ENCODE assay signal across 16 cellular contexts in the genomic region with DNA sequence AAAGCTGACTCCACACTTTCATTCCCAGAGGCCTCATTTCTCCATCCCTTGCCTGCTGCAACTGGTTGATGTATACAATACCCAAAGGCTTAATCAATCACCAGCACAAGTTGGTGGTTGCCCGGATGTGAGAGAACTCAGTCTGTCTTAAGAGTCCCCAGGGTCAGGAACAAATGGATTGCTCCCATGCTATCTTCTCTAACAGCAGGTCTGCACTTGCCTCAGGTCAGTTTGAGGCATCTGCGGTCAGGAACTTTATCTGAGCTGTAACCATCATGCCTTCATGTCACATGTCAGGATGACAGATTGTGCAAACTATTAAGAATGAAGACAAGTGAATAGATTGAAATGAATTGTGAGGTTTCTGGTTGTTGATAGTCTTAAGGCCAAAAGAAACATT. TPM values are rescaled to one million over a fixed set of nuclear protein-coding genes. Genes with fewer than 3 reads are reported as not detected.
DNase-seq lines count a peak whose midpoint lies in the region; ATAC-seq, FAIRE-seq and TF ChIP-seq lines count a peak whose summit lies in the region.
"Had no signal": no experiment of that assay in that cellular context is flagged by ENCODE, and none has a peak within 500 bp of the region (broad histone marks: within the 10 kb centered on the region; RNA-seq: fewer than 3 reads in every experiment).

No MANE protein-coding gene starts in this region.

- TF ChIP-seq CTCF in Panc1 (IDR thresholded peaks at IDR 0.05): no peak
- TF ChIP-seq CTCF in bronchial epithelial cell (IDR thresholded peaks at IDR 0.05; ENCODE audit: insufficient read depth, low read length, severe bottlenecking): no peak

- CTCF ChIA-PET in Panc1 (lab: Charles Lee): no interaction called here

- H3K79me1 ChIP-seq in trophoblast cell (ENCODE audit: low read length): peaks cover 33% of the 10 kb centered on the region

- WGBS in trophoblast cell (ENCODE audit: extremely low coverage, insufficient coverage, insufficient read length): no CpG with 5 or more reads among the region's 2 CpGs

- no TSS peak for BruUV-seq in Panc1 (replicated peaks; lab: Mats Ljungman, UMichigan)

- H4K91ac ChIP-seq in trophoblast cell (ENCODE audit: low read depth, low read length): peak overlapping the region; percentile 94

- no peak for ATAC-seq in Panc1
- no peak for ATAC-seq in sciatic nerve

- peak overlapping the region; percentile 92 for H2BK5ac ChIP-seq in trophoblast cell (ENCODE audit: low read depth, low read length, poor library complexity)

- H3K14ac ChIP-seq in trophoblast cell (ENCODE audit: low read length): no peak overlapping the region

- peak overlapping the region; percentile 86 for H2BK12ac ChIP-seq in trophoblast cell (ENCODE audit: low read length)

- no peaks in the 10 kb centered on the region for H3K9me3 ChIP-seq in Panc1 (ENCODE audit: control insufficient read depth, insufficient read depth, low read depth, low read length)
- H3K9me3 ChIP-seq in trophoblast cell (ENCODE audit: insufficient read depth, low read depth, low read length): no peaks in the 10 kb centered on the region

- no peak overlapping the region for H4K12ac ChIP-seq in trophoblast cell (ENCODE audit: low read depth, low read length)

- peak overlapping the region; percentile 67 for H4K8ac ChIP-seq in trophoblast cell (ENCODE audit: low read depth, low read length)

- intact Hi-C loops in Panc1 (cut with micrococcal nuclease; ENCODE audit: unreplicated experiment): no loop called here
- intact Hi-C loops in sciatic nerve (cut with DNase I): no loop called here

- no peak overlapping the region for H2AK5ac ChIP-seq in trophoblast cell (ENCODE audit: low read length)

- H3K36me3 ChIP-seq in Panc1 (ENCODE audit: control insufficient read depth, insufficient read depth, low read length) (no peaks in the 10 kb centered on the region), bronchial epithelial cell (ENCODE audit: control insufficient read depth, insufficient read depth, low read length) (no peaks in the 10 kb centered on the region), trophoblast cell (ENCODE audit: control insufficient read depth in 1 of 2, insufficient read depth in 2 of 2, low read length in 2 of 2) (no peaks in the 10 kb centered on the region)

- no peak overlapping the region for H3K23ac ChIP-seq in trophoblast cell (ENCODE audit: low read length)

- in situ Hi-C loops in Panc1 (cut with HindIII; ENCODE audit: low pct_unique_long_range_greater_than_20kb, low sequenced_read_pairs): no loop called here

- peak overlapping the region; percentile 95 for H2BK120ac ChIP-seq in trophoblast cell (ENCODE audit: insufficient read depth, low read length, poor library complexity)

- POLR2A ChIA-PET in Panc1 (lab: Charles Lee): no interaction called here

- no peak overlapping the region for H3K4ac ChIP-seq in trophoblast cell (ENCODE audit: low read depth, low read length)

- no peak overlapping the region for H2AFZ ChIP-seq in trophoblast cell (ENCODE audit: insufficient read depth, low read length, poor library complexity)
- H2AFZ ChIP-seq: PC-9 had no signal

- H3K27me3 ChIP-seq in Panc1 (ENCODE audit: control insufficient read depth, insufficient read depth, low read length) (no peaks in the 10 kb centered on the region), bronchial epithelial cell (ENCODE audit: control insufficient read depth, insufficient read depth, low read length) (no peaks in the 10 kb centered on the region), trophoblast cell (ENCODE audit: insufficient read depth, low read length) (no peaks in the 10 kb centered on the region)

- H3K9ac ChIP-seq in trophoblast cell (ENCODE audit: low read length): no peak overlapping the region

- H3K79me2 ChIP-seq in trophoblast cell (ENCODE audit: control insufficient read depth, insufficient read depth, low read length, poor library complexity): peaks cover 4% of the 10 kb centered on the region

- H3K4me1 ChIP-seq in Panc1 (ENCODE audit: control insufficient read depth, insufficient read depth, low read length) (peaks cover 83% of the 10 kb centered on the region), trophoblast cell (ENCODE audit: control insufficient read depth in 1 of 2, insufficient read depth in 2 of 2, low read length in 2 of 2) (peaks cover 22 to 37% of the 10 kb centered on the region in 2 experiments)

- H3K27ac ChIP-seq in Panc1 (ENCODE audit: low read length) (peak overlapping the region; percentile 100), trophoblast cell (ENCODE audit: low read depth, low read length) (peak overlapping the region; percentile 86)
- H3K27ac ChIP-seq: PC-9 had no signal

- DNase-seq in HPDE6-E6E7 (ENCODE audit: extremely low spot score): peak; percentile 28
- DNase-seq in Panc1 (ENCODE audit: low read depth, low spot score): no peak
- DNase-seq in bronchial epithelial cell (ENCODE audit: low read depth): peak; percentile 44
- DNase-seq in trophoblast cell: peak; percentile 59 to 74
- DNase-seq in sciatic nerve (ENCODE audit: low spot score): no peak
- DNase-seq in NCI-H146 treated with DMSO at 0.1 percent for 48 hours (lab: John Stamatoyannopoulos, UW; ENCODE audit: unreplicated experiment): no peak
- no peak for DNase-seq in C1 segment of cervical spinal cord (lab: John Stamatoyannopoulos, UW)
- DNase-seq: CD4-positive, alpha-beta memory T cell; H9; MV-4-11; NCI-H1436; NCI-H226; NCI-H69; PC-9; Right ventricle myocardium superior had no signal

- H3K4me2 ChIP-seq in trophoblast cell (ENCODE audit: low read length): no peak overlapping the region
- H3K4me2 ChIP-seq: PC-9 had no signal

- H3K18ac ChIP-seq in trophoblast cell (ENCODE audit: low read length): no peak overlapping the region

- FAIRE-seq in bronchial epithelial cell (lab: Jason Lieb, UNC): no peak

- H3K4me3 ChIP-seq in Panc1 (ENCODE audit: low read depth in 2 of 2, low read length in 2 of 2) (no peak overlapping the region), bronchial epithelial cell (ENCODE audit: low read depth, low read length) (no peak overlapping the region), trophoblast cell (ENCODE audit: low read depth, low read length) (no peak overlapping the region)
- H3K4me3 ChIP-seq: PC-9 had no signal

RNA-seq across cellular contexts. Expression of a gene that starts 56.1 kb away (rescaled TPM):
- 0.67 TPM for total RNA-seq in Panc1 (2021; ENCODE audit: unreplicated experiment)
- polyA plus RNA-seq in Panc1 (2012; ENCODE audit: insufficient read length): 0.46 TPM
- not detected in 2 replicates for total RNA-seq in bronchial epithelial cell
- polyA plus RNA-seq in trophoblast cell (2013): not detected in 2 replicates
- total RNA-seq in sciatic nerve: not detected
- total RNA-seq: CD4-positive, alpha-beta memory T cell; Daoy; H9; PC-9; Right ventricle myocardium superior had no signal

Comparison
In these comparisons a context has a peak if more than half of its experiments do, and no peak if none do; other contexts are left out.
1. DNase-seq: peak in HPDE6-E6E7 (single experiment), bronchial epithelial cell (single experiment) and trophoblast cell (2 of 2); none in Panc1 (single experiment), sciatic nerve (single experiment), NCI-H146 treated with DMSO at 0.1 percent for 48 hours (single experiment) and C1 segment of cervical spinal cord (0 of 14).